1 cellular context compared by ENCODE assay signal in the genomic region with DNA sequence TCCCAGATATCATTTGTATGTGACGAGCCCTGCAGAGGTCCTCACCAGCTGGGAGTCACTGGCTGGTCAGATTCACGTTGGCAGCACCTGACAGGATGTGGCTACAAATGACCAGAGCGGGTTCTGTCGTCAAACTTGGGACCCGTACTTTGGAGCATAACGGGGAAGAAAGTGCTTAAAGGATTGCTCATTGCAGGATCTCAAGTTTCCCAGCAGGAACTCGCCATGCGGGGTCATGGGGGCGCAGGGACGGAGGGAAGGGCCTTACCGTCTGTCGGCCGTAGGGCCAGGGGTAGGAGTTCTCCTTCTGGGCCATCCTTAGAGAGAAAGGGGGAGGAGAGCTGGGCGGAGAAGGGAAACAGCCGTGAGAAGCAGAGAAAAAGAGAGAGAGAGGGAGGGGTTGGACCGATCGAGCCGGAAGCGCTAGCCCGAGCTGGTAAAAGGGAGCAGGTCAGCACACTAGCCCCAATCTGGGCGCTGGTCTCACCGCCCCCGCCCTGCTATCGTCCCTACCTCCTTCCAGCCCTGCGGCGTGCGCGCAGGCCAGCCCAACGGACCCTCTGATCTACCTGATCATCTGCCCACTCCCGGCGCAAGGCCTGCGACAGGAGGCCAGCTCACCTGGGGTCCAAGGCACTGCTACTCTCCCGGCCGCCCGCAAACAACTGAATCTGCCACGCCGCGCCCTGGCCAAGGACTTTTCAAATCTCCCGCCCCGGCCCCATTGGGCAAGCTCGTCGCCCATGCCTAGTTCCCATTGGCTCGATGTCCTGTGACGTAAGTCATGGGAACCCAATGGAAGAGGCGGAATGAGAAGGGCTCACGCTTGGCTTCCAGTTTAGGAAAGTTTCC.
TF ChIP-seq lines count a peak whose summit lies in the region.

A gene (minus strand): TSS at position 667 of the 852 bp plus-strand sequence. CDS start 351 bp downstream, at position 316.

TF ChIP-seq in K562, 482 proteins besides CTCF, POLR2A, EP300 and RAD21 (continued from another document):
- TF ChIP-seq RBM25 (IDR thresholded peaks at IDR 0.05; ENCODE audit: low read depth, low read length, severe bottlenecking) (peak; percentile 69), POLR2B (IDR thresholded peaks at IDR 0.05; ENCODE audit: low read depth, partially characterized antibody) (peak; percentile 86), CEBPB (tag; IDR thresholded peaks at IDR 0.05) (0 out of 2 replicates have a peak, but pooled peaks have one; percentile 18), SMARCA4 (IDR thresholded peaks at IDR 0.05) (0 out of 2 replicates have a peak, but pooled peaks have one; percentile 18), FIP1L1 (IDR thresholded peaks at IDR 0.05; ENCODE audit: low read depth, low read length, poor library complexity, severe bottlenecking) (no peak), SMAD3 (CRISPR knock-in tag; conservative IDR thresholded peaks at IDR 0.05) (no peak), POLR3G (IDR thresholded peaks at IDR 0.05; ENCODE audit: extremely low read depth, insufficient read length, insufficient replicate concordance) (no peak), KDM5B (IDR thresholded peaks at IDR 0.05; ENCODE audit: insufficient replicate concordance, low read depth, low read length) (peak; percentile 79), PCBP1 (IDR thresholded peaks at IDR 0.05; ENCODE audit: low read depth, low read length, poor library complexity, severe bottlenecking) (peak; percentile 67), HNRNPK (IDR thresholded peaks at IDR 0.05; ENCODE audit: low read depth, low read length, poor library complexity, severe bottlenecking) (no peak), LCOR (CRISPR knock-in tag; IDR thresholded peaks at IDR 0.05) (peak; percentile 82; the same call in 1 of the 2 replicates), HDAC2 (IDR thresholded peaks at IDR 0.05) (peak; percentile 85; the same call in 1 of the 2 replicates), FOXM1 (IDR thresholded peaks at IDR 0.05; ENCODE audit: low read depth) (peak; percentile 97), FOXM1 (CRISPR knock-in tag; IDR thresholded peaks at IDR 0.05; ENCODE audit: low read depth) (peak; percentile 92; the same call in 1 of the 2 replicates), L3MBTL2 (IDR thresholded peaks at IDR 0.05) (peak; percentile 91), NFE2 (IDR thresholded peaks at IDR 0.05; ENCODE audit: low read depth) (0 out of 2 replicates have a peak, but pooled peaks have one; percentile 2), ZNF778 (CRISPR knock-in tag; IDR thresholded peaks at IDR 0.05) (no peak), FOXK1 (CRISPR knock-in tag; IDR thresholded peaks at IDR 0.05; ENCODE audit: borderline replicate concordance) (no peak), SUPT5H (IDR thresholded peaks at IDR 0.05) (peak; percentile 90), RBM22 (IDR thresholded peaks at IDR 0.05; ENCODE audit: low read depth, low read length, poor library complexity, severe bottlenecking) (peak; percentile 39), CXXC5 (CRISPR knock-in tag; IDR thresholded peaks at IDR 0.05) (peak; percentile 69; the same call in 1 of the 2 replicates)
- TF ChIP-seq, protein P1, sequence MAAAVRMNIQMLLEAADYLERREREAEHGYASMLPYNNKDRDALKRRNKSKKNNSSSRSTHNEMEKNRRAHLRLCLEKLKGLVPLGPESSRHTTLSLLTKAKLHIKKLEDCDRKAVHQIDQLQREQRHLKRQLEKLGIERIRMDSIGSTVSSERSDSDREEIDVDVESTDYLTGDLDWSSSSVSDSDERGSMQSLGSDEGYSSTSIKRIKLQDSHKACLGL (CRISPR knock-in tag; IDR thresholded peaks at IDR 0.05; ENCODE audit: borderline replicate concordance, poor library complexity, severe bottlenecking), result peak; percentile 57
- TF ChIP-seq, protein P2, sequence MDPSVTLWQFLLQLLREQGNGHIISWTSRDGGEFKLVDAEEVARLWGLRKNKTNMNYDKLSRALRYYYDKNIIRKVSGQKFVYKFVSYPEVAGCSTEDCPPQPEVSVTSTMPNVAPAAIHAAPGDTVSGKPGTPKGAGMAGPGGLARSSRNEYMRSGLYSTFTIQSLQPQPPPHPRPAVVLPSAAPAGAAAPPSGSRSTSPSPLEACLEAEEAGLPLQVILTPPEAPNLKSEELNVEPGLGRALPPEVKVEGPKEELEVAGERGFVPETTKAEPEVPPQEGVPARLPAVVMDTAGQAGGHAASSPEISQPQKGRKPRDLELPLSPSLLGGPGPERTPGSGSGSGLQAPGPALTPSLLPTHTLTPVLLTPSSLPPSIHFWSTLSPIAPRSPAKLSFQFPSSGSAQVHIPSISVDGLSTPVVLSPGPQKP (CRISPR knock-in tag; IDR thresholded peaks at IDR 0.05), result no peak
- TF ChIP-seq, protein P3, sequence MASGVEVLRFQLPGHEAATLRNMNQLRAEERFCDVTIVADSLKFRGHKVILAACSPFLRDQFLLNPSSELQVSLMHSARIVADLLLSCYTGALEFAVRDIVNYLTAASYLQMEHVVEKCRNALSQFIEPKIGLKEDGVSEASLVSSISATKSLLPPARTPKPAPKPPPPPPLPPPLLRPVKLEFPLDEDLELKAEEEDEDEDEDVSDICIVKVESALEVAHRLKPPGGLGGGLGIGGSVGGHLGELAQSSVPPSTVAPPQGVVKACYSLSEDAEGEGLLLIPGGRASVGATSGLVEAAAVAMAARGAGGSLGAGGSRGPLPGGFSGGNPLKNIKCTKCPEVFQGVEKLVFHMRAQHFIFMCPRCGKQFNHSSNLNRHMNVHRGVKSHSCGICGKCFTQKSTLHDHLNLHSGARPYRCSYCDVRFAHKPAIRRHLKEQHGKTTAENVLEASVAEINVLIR (CRISPR knock-in tag; IDR thresholded peaks at IDR 0.05), result peak; percentile 63; the same call in 1 of the 2 replicates
- TF ChIP-seq, protein P4, sequence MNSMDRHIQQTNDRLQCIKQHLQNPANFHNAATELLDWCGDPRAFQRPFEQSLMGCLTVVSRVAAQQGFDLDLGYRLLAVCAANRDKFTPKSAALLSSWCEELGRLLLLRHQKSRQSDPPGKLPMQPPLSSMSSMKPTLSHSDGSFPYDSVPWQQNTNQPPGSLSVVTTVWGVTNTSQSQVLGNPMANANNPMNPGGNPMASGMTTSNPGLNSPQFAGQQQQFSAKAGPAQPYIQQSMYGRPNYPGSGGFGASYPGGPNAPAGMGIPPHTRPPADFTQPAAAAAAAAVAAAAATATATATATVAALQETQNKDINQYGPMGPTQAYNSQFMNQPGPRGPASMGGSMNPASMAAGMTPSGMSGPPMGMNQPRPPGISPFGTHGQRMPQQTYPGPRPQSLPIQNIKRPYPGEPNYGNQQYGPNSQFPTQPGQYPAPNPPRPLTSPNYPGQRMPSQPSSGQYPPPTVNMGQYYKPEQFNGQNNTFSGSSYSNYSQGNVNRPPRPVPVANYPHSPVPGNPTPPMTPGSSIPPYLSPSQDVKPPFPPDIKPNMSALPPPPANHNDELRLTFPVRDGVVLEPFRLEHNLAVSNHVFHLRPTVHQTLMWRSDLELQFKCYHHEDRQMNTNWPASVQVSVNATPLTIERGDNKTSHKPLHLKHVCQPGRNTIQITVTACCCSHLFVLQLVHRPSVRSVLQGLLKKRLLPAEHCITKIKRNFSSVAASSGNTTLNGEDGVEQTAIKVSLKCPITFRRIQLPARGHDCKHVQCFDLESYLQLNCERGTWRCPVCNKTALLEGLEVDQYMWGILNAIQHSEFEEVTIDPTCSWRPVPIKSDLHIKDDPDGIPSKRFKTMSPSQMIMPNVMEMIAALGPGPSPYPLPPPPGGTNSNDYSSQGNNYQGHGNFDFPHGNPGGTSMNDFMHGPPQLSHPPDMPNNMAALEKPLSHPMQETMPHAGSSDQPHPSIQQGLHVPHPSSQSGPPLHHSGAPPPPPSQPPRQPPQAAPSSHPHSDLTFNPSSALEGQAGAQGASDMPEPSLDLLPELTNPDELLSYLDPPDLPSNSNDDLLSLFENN (IDR thresholded peaks at IDR 0.05; ENCODE audit: low read depth in 2 of 2, low read length in 2 of 2), result peak in 1 of 2 experiments; percentile 48; a peak in 1 of 4 replicates
